8 cellular contexts compared by ENCODE assay signal in the genomic region with DNA sequence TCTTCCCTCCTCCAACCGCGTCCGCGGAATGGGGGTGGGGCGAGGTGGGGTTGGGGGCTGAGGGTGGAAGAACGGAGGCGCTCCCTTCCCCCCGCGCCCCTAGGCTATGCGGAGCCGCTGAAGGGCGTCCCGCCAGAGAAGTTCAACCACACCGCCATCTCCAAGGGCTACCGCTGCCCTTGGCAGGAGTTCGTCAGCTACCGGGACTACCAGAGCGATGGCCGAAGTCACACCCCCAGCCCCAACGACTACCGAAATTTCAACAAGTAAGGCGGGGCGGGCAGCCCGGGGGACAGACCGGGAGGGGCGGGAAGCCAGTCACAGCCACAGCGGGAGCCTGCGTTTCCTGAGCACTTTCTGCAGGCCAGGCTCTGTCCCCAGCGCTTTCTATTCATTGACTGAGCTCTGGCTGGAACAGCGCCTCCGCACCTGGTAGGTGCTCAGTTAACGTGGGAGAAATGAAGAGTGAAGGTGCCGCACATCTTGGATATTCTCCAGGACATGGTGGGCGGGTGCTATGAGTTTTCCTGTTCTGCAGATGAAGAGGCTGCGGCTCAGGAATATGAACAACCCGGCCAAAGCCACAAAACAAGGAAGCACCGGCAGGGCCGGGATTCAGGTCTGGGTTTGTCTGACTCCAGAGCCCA. TPM values are rescaled to one million over a fixed set of nuclear protein-coding genes. Genes with fewer than 3 reads are reported as not detected.
DNase-seq lines count a peak whose midpoint lies in the region; FAIRE-seq and TF ChIP-seq lines count a peak whose summit lies in the region.

No MANE protein-coding gene starts in this region.

- H3K27ac Mint-ChIP-seq in astrocyte (ENCODE audit: unreplicated experiment), result no peak overlapping the region

- TF ChIP-seq CTCF in astrocyte (IDR thresholded peaks at IDR 0.05; ENCODE audit: insufficient read depth, low read depth, low read length), result no peak

- H3K4me1 ChIP-seq in astrocyte (ENCODE audit: insufficient read depth, low read length) (peaks cover 22% of the 10 kb centered on the region), iPS-18a (ENCODE audit: control insufficient read depth, low read depth, low read length) (peaks cover 15% of the 10 kb centered on the region), skeletal muscle satellite cell (ENCODE audit: control insufficient read depth, insufficient read depth, low read length) (peaks cover 22% of the 10 kb centered on the region)

- H3K9ac ChIP-seq in astrocyte (ENCODE audit: low read length) (peak overlapping the region; percentile 69), iPS-18a (ENCODE audit: low read length) (peak overlapping the region; percentile 95), skeletal muscle satellite cell (ENCODE audit: low read depth, low read length) (no peak overlapping the region)

- no peaks in the 10 kb centered on the region for H3K9me3 Mint-ChIP-seq in astrocyte (ENCODE audit: unreplicated experiment)

- peaks cover 2% of the 10 kb centered on the region for H3K36me3 Mint-ChIP-seq in astrocyte (ENCODE audit: low read depth, unreplicated experiment)

- H3K27me3 Mint-ChIP-seq in astrocyte (ENCODE audit: low read depth, unreplicated experiment), result no peaks in the 10 kb centered on the region

- DNase-seq in GF-D8 (lab: John Stamatoyannopoulos, UW) (peak; percentile 48), NCI-H2029 (lab: John Stamatoyannopoulos, UW) (peak; percentile 55), astrocyte (ENCODE audit: low read depth) (no peak), cerebellar nuclear complex (lab: John Stamatoyannopoulos, UW) (no peak), NCI-H510A treated with DMSO at 0.1 percent for 48 hours (lab: John Stamatoyannopoulos, UW) (no peak), MV-4-11 (lab: John Stamatoyannopoulos, UW) (no peak)

- peaks cover 12% of the 10 kb centered on the region for H3K4me1 Mint-ChIP-seq in astrocyte (ENCODE audit: low read depth, unreplicated experiment)

- H3K4me2 ChIP-seq in astrocyte (ENCODE audit: low read length) (peak overlapping the region; percentile 90), skeletal muscle satellite cell (ENCODE audit: low read length) (peak overlapping the region; percentile 87)

- H3K4me3 ChIP-seq in astrocyte (ENCODE audit: insufficient read depth, low read depth, low read length) (peak overlapping the region; percentile 58), iPS-18a (ENCODE audit: low read length) (peak overlapping the region; percentile 90), skeletal muscle satellite cell (ENCODE audit: low read length) (peak overlapping the region; percentile 63)

- no peaks in the 10 kb centered on the region for H3K79me2 ChIP-seq in astrocyte (ENCODE audit: insufficient read depth, low read length)

- no peak overlapping the region for H3K27ac ChIP-seq in astrocyte (ENCODE audit: low read depth, low read length)
- peak overlapping the region; percentile 58 for H3K27ac ChIP-seq in iPS-18a (ENCODE audit: low read length)

- peak overlapping the region; percentile 97 for H2AFZ ChIP-seq in astrocyte (ENCODE audit: low read depth, low read length)

- FAIRE-seq in astrocyte (lab: Jason Lieb, UNC), result no peak

- H3K9me3 ChIP-seq in astrocyte (ENCODE audit: insufficient read depth, low read depth, low read length), result no peaks in the 10 kb centered on the region
- H3K9me3 ChIP-seq in iPS-18a (ENCODE audit: control insufficient read depth, low read depth, low read length), result no peaks in the 10 kb centered on the region
- no peaks in the 10 kb centered on the region for H3K9me3 ChIP-seq in skeletal muscle satellite cell (replicated peaks; ENCODE audit: low read length)

- no peaks in the 10 kb centered on the region for H4K20me1 ChIP-seq in astrocyte (ENCODE audit: insufficient read depth, low read length)

- H3K4me3 Mint-ChIP-seq in astrocyte (ENCODE audit: unreplicated experiment), result peak overlapping the region; percentile 82

- H3K27me3 ChIP-seq in astrocyte (ENCODE audit: insufficient read depth, low read length), result no peaks in the 10 kb centered on the region
- H3K27me3 ChIP-seq in iPS-18a (ENCODE audit: control insufficient read depth, insufficient read depth, low read length), result peaks cover 13% of the 10 kb centered on the region
- peaks cover 40% of the 10 kb centered on the region for H3K27me3 ChIP-seq in skeletal muscle satellite cell (ENCODE audit: control insufficient read depth, insufficient read depth, low read length)

- H3K36me3 ChIP-seq in astrocyte (ENCODE audit: insufficient read depth, low read length) (no peaks in the 10 kb centered on the region), iPS-18a (ENCODE audit: control insufficient read depth, low read depth, low read length) (peaks cover 3% of the 10 kb centered on the region), skeletal muscle satellite cell (ENCODE audit: insufficient read depth, low read length) (no peaks in the 10 kb centered on the region)

RNA-seq across cellular contexts. Expression of a gene that starts 11.3 kb away (rescaled TPM):
- total RNA-seq in astrocyte, result 5.5 and 9.4 TPM in 2 replicates
- under 0.01 TPM in 1 of 2 replicates, not detected in the other for total RNA-seq in skeletal muscle satellite cell (2012; rRNA removed)

RNA-seq across cellular contexts. Expression of a gene that starts 28.5 kb away (rescaled TPM):
- total RNA-seq in astrocyte, result 42.0 and 47.4 TPM in 2 replicates
- 21.4 and 25.1 TPM in 2 replicates for total RNA-seq in skeletal muscle satellite cell (2012; rRNA removed)

RNA-seq across cellular contexts. Expression of a gene that starts 31.9 kb away (rescaled TPM):
- total RNA-seq in astrocyte, result 40.2 and 68.9 TPM in 2 replicates
- 2.3 and 3.3 TPM in 2 replicates for total RNA-seq in skeletal muscle satellite cell (2012; rRNA removed)

Comparison
In these comparisons a context has a peak if more than half of its experiments do, and no peak if none do; other contexts are left out.
1. DNase-seq: peak in GF-D8 (single experiment) and NCI-H2029 (single experiment); none in astrocyte (single experiment), cerebellar nuclear complex (0 of 2), NCI-H510A treated with DMSO at 0.1 percent for 48 hours (single experiment) and MV-4-11 (single experiment).
2. Peak in every context shown above with its lines, with median percentiles within 50 percentile points of each other: H3K4me3 ChIP-seq.